Comparison of ENCODE assay signal across 7 cellular contexts in the genomic region with DNA sequence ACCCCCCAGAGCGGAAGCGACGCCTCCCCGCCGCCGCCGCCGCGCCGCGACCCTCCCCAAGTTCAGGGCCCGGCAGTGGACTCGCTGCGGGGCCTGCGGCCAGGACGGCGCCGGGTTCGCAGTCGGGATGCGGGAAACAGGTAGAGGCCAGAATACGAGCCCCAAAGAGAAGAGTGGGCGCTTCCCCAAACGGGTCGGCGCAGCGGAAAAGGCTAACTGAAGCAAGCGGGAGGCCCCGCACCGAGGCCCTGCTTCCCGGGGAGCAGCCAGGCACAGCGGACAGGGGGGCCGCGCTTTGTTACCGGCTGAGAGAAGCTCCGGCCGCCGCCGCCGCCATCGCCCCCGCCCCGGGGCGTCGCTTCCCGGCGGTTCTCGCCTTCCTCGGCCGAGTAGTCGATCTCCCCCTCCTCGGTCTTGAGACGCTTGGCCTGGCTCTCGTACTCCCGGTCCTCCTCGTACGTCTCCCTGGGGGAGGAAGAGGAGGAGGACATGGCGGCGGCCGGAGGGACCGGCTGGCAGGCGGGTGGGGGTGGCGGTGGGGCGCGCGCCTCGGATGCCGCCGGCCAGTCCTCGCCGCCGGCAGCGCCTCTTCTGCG. TPM values are rescaled to one million over a fixed set of nuclear protein-coding genes. Genes with fewer than 3 reads are reported as not detected.
DNase-seq lines count a peak whose midpoint lies in the region; ATAC-seq and TF ChIP-seq lines count a peak whose summit lies in the region.

No MANE protein-coding gene starts in this region.

- no peaks in the 10 kb centered on the region for H3K9me3 Mint-ChIP-seq in MCF 10A (ENCODE audit: unreplicated experiment)

- H3K36me3 Mint-ChIP-seq in MCF 10A (ENCODE audit: insufficient read depth, unreplicated experiment) = no peaks in the 10 kb centered on the region

- DNase-seq in GM19238 (ENCODE audit: insufficient read length, low spot score) = peak; percentile 16
- DNase-seq in T-helper 2 cell = peak; percentile 15 to 53 (median 28)
- peak; percentile 33 for DNase-seq in MCF 10A (ENCODE audit: unreplicated experiment)
- DNase-seq in inferior parietal cortex (ENCODE audit: extremely low spot score) = peak; percentile 43
- peak; percentile 40 for DNase-seq in stimulated activated CD4-positive, alpha-beta T cell treated with anti-CD3 and anti-CD28 coated beads, Interleukin-12 subunit alpha, Interleukin-12 subunit beta, amount 100 ng/mL, for 4 hours

- intact Hi-C loops in MCF 10A (cut with micrococcal nuclease) = no loop called here

- peak overlapping the region; percentile 94 for H3K27ac Mint-ChIP-seq in MCF 10A (ENCODE audit: low read depth, unreplicated experiment)

- no peaks in the 10 kb centered on the region for H3K27me3 Mint-ChIP-seq in MCF 10A (ENCODE audit: insufficient read depth, unreplicated experiment)

- ATAC-seq in HG03066 (IDR thresholded peaks at IDR 0.05; ENCODE audit: low read depth, unreplicated experiment) = peak; percentile 10
- ATAC-seq in GM19452 (IDR thresholded peaks at IDR 0.05; ENCODE audit: unreplicated experiment) = no peak

- POLR2A ChIA-PET in MCF 10A (lab: Yijun Ruan, JAX) = interaction anchor here (0.6 to 6.6 kb wide), 34 partner anchors 8 to 1518 kb away, joined by 3 to 88 read pairs (median 6); a partner anchor contains a TSS

- CTCF ChIA-PET in MCF 10A (lab: Yijun Ruan, JAX) = interaction anchor here (0.7 to 9.8 kb wide), 6 partner anchors 11 to 286 kb away, joined by 3 to 85 read pairs (median 4); no protein-coding TSS in a partner anchor

- no peak for TF ChIP-seq CTCF in MCF 10A (IDR thresholded peaks at IDR 0.05; ENCODE audit: unreplicated experiment)

- H3K4me1 Mint-ChIP-seq in MCF 10A (ENCODE audit: insufficient read depth, unreplicated experiment) = peaks cover 20% of the 10 kb centered on the region

- H3K4me3 Mint-ChIP-seq in MCF 10A (ENCODE audit: unreplicated experiment) = peak overlapping the region; percentile 82

- no TSS peak for BruUV-seq in MCF 10A (replicated peaks; lab: Mats Ljungman, UMichigan)

RNA-seq across cellular contexts. Expression of a gene that starts 0.5 kb away (rescaled TPM):
- 43.4 and 57.7 TPM in 2 replicates for total RNA-seq in MCF 10A (2022)
